ENCODE assay signal across 8 cellular contexts in genomic region chr5:56814963-56815656, GRCh38. TPM values are rescaled to one million over a fixed set of nuclear protein-coding genes. Genes with fewer than 3 reads are reported as not detected.
DNase-seq lines count a peak whose midpoint lies in the region; TF ChIP-seq lines count a peak whose summit lies in the region.

Gene MAP3K1, plus strand, starts transcription at chr5:56815549. Its CDS starts 25 bp downstream, at chr5:56815574.

- peaks cover 16% of the 10 kb centered on the region for H3K4me1 ChIP-seq in adipocyte (ENCODE audit: control insufficient read depth, insufficient read depth, low read length)
- H3K4me1 ChIP-seq in tibial nerve, result peaks cover 0 to 31% (median 7%) of the 10 kb centered on the region in 4 donors

- TF ChIP-seq EP300 in tibial nerve (IDR thresholded peaks at IDR 0.05), result peak in 1 of 2 donors; percentile 63

- intact Hi-C loops in cardiac septum (cut with DNase I), result loop anchor here (1.0 to 5.0 kb wide), 3 partner anchors 118 to 334 kb away; no protein-coding TSS in a partner anchor

- peak within 1 kb of the TSS; percentile 80 for H3K9ac ChIP-seq in adipocyte (ENCODE audit: low read length)

- WGBS in tibial nerve, 2 donors, result 0% methylated on average over 20 to 22 of the region's 87 CpGs

- H3K27me3 ChIP-seq in adipocyte (replicated peaks; ENCODE audit: control insufficient read depth, insufficient read depth, low read length) (no peaks in the 10 kb centered on the region), tibial nerve (no peaks in the 10 kb centered on the region)

- H3K36me3 ChIP-seq in adipocyte (ENCODE audit: control insufficient read depth, insufficient read depth, low read length, severe bottlenecking) (no peaks in the 10 kb centered on the region), tibial nerve (no peaks in the 10 kb centered on the region)

- H3K4me3 ChIP-seq in adipocyte (ENCODE audit: low read length), result peak within 1 kb of the TSS; percentile 87
- H3K4me3 ChIP-seq in tibial nerve, result peak within 1 kb of the TSS; percentile 77 to 98 (median 86)

- TF ChIP-seq POLR2A in tibial nerve (IDR thresholded peaks at IDR 0.05), result peak in 1 of 2 donors; percentile 65

- peak in 1 of 5 experiments; percentile 14 for TF ChIP-seq CTCF in tibial nerve (IDR thresholded peaks at IDR 0.05)

- peak; percentile 67 for DNase-seq in GDM1 (lab: John Stamatoyannopoulos, UW)
- peak; percentile 48 for DNase-seq in GOT3 (lab: John Stamatoyannopoulos, UW)
- DNase-seq in LoVo (ENCODE audit: low spot score), result peak; percentile 86
- DNase-seq in T follicular helper cell (ENCODE audit: low read depth), result peak; percentile 76
- DNase-seq in adipocyte (ENCODE audit: low read depth), result peak; percentile 83
- peak; percentile 90 for DNase-seq in cardiac septum (ENCODE audit: low spot score)
- DNase-seq in pons (ENCODE audit: low spot score), result peak; percentile 64
- DNase-seq in tibial nerve (ENCODE audit: low spot score in 2 of 2), result peak; percentile 51 to 61

- H3K9me3 ChIP-seq in adipocyte (ENCODE audit: control insufficient read depth, low read length) (no peaks in the 10 kb centered on the region), tibial nerve (no peaks in the 10 kb centered on the region)

- peak within 1 kb of the TSS; percentile 89 to 97 (median 94) for H3K27ac ChIP-seq in tibial nerve

RNA-seq across cellular contexts. Expression of gene MAP3K1, which starts in this region (rescaled TPM):
- total RNA-seq in cardiac septum, result 6.8 TPM
- 10 to 100 TPM; 19.5 to 26.2 (median 22.9) TPM for total RNA-seq in tibial nerve

Comparison
In these comparisons a context has a peak if more than half of its experiments do, and no peak if none do; other contexts are left out.
1. Peak in every context shown above with its lines: DNase-seq, H3K4me3 ChIP-seq and H3K27ac ChIP-seq.